Comparison of ENCODE assay signal across 24 cellular contexts in genomic region chr7:89988070-89988469, GRCh38.
"Had no signal": no experiment of that assay in that cellular context is flagged by ENCODE, and none has a peak within 500 bp of the region (broad histone marks: within the 10 kb centered on the region; RNA-seq: fewer than 3 reads in every experiment).

No MANE protein-coding gene starts in this region.

- DNase-seq: activated CD4-positive, alpha-beta memory T cell treated with anti-CD3 and anti-CD28 coated beads for 36 hours; activated CD4-positive, alpha-beta T cell treated with anti-CD3 and anti-CD28 coated beads, Interleukin-2, amount 10 ng/mL, durations not matched to agents 24 days and 14 days; activated CD4-positive, CD25-positive, alpha-beta regulatory T cell treated with anti-CD3 and anti-CD28 coated beads, Interleukin-2, amount 50 U/mL, for 72 hours; activated CD8-positive, alpha-beta memory T cell treated with anti-CD3 and anti-CD28 coated beads, Interleukin-2, amount 50 U/mL, for 4 hours; activated effector memory CD4-positive, alpha-beta T cell treated with anti-CD3 and anti-CD28 coated beads, Interleukin-2, amount 50 U/mL, for 16 hours; activated naive CD4-positive, alpha-beta T cell treated with anti-CD3 and anti-CD28 coated beads for 36 hours; activated naive CD8-positive, alpha-beta T cell treated with anti-CD3 and anti-CD28 coated beads, Interleukin-2, amount 10 ng/mL, durations not matched to agents 7 days and 5 days; activated T-cell treated with anti-CD3 and anti-CD28 coated beads, Interleukin-2, amount 50 U/mL, for 1 hour; caudate nucleus; cortex of kidney; left ventricle myocardium inferior; posterior cingulate gyrus; right lobe of liver; stimulated activated CD4-positive, alpha-beta T cell treated with anti-CD3 and anti-CD28 coated beads, Interleukin-4, amount 100 ng/mL, for 1 hour; stimulated activated naive CD8-positive, alpha-beta T cell treated with anti-CD3 and anti-CD28 coated beads, Interleukin-15, Interleukin-2, amounts not matched to agents 100 U/mL and 50 U/mL, for 24 hours; testis; transverse colon; WERI-Rb-1 had no signal

- H3K36me3 Mint-ChIP-seq: activated CD4-positive, alpha-beta memory T cell treated with anti-CD3 and anti-CD28 coated beads for 36 hours; activated naive CD8-positive, alpha-beta T cell treated with anti-CD3 and anti-CD28 coated beads, Interleukin-2, amount 10 ng/mL, durations not matched to agents 7 days and 5 days; brain had no signal

- H3K9me3 Mint-ChIP-seq: activated CD4-positive, alpha-beta memory T cell treated with anti-CD3 and anti-CD28 coated beads for 36 hours; activated CD4-positive, alpha-beta T cell treated with anti-CD3 and anti-CD28 coated beads, Interleukin-2, amount 10 ng/mL, durations not matched to agents 24 days and 14 days; activated naive CD8-positive, alpha-beta T cell treated with anti-CD3 and anti-CD28 coated beads, Interleukin-2, amount 10 ng/mL, durations not matched to agents 7 days and 5 days had no signal

- H3K4me1 Mint-ChIP-seq: activated CD4-positive, alpha-beta T cell treated with anti-CD3 and anti-CD28 coated beads, Interleukin-2, amount 10 ng/mL, durations not matched to agents 24 days and 14 days; activated naive CD8-positive, alpha-beta T cell treated with anti-CD3 and anti-CD28 coated beads, Interleukin-2, amount 10 ng/mL, durations not matched to agents 7 days and 5 days; brain; nephron had no signal

- H3K27ac ChIP-seq: ascending aorta, left ventricle myocardium inferior, right lobe of liver, testis, transverse colon, WERI-Rb-1 had no signal

- H3K36me3 ChIP-seq: ascending aorta, left ventricle myocardium inferior, right lobe of liver, transverse colon, WERI-Rb-1 had no signal

- H3K4me3 ChIP-seq: ascending aorta, left ventricle myocardium inferior, lung, right lobe of liver, testis, transverse colon had no signal

- H3K27ac Mint-ChIP-seq: activated CD4-positive, alpha-beta memory T cell treated with anti-CD3 and anti-CD28 coated beads for 36 hours; activated CD4-positive, alpha-beta T cell treated with anti-CD3 and anti-CD28 coated beads, Interleukin-2, amount 10 ng/mL, durations not matched to agents 24 days and 14 days; activated naive CD4-positive, alpha-beta T cell treated with anti-CD3 and anti-CD28 coated beads for 36 hours; activated naive CD8-positive, alpha-beta T cell treated with anti-CD3 and anti-CD28 coated beads, Interleukin-2, amount 10 ng/mL, durations not matched to agents 7 days and 5 days; activated T-helper 1 cell treated with anti-CD3 and anti-CD28 coated beads, Interleukin-12 subunit alpha, Interleukin-12 subunit beta, Interleukin-2, Interleukin-4 antibody, amounts not matched to agents 30 ng/mL and 10 ng/mL and 1 ng/mL, durations not matched to agents 14 hours and 24 hours and 36 hours; brain; nephron had no signal

- H3K27me3 ChIP-seq: ascending aorta, right lobe of liver, testis, transverse colon had no signal

- ATAC-seq: esophagus mucosa; right lobe of liver; stimulated activated naive CD8-positive, alpha-beta T cell treated with anti-CD3 and anti-CD28 coated beads, Interleukin-15, Interleukin-2, amounts not matched to agents 100 U/mL and 50 U/mL, for 24 hours had no signal

- H3K4me3 Mint-ChIP-seq: activated CD4-positive, alpha-beta memory T cell treated with anti-CD3 and anti-CD28 coated beads for 36 hours; activated CD4-positive, alpha-beta T cell treated with anti-CD3 and anti-CD28 coated beads, Interleukin-2, amount 10 ng/mL, durations not matched to agents 24 days and 14 days; activated naive CD4-positive, alpha-beta T cell treated with anti-CD3 and anti-CD28 coated beads for 36 hours; activated naive CD8-positive, alpha-beta T cell treated with anti-CD3 and anti-CD28 coated beads, Interleukin-2, amount 10 ng/mL, durations not matched to agents 7 days and 5 days; activated T-helper 1 cell treated with anti-CD3 and anti-CD28 coated beads, Interleukin-12 subunit alpha, Interleukin-12 subunit beta, Interleukin-2, Interleukin-4 antibody, amounts not matched to agents 30 ng/mL and 10 ng/mL and 1 ng/mL, durations not matched to agents 14 hours and 24 hours and 36 hours; brain; nephron had no signal

- H3K4me1 ChIP-seq: ascending aorta, left ventricle myocardium inferior, right lobe of liver, testis, transverse colon had no signal

- H3K9me3 ChIP-seq: ascending aorta, right lobe of liver, testis, transverse colon had no signal

- H3K27me3 Mint-ChIP-seq: activated CD4-positive, alpha-beta memory T cell treated with anti-CD3 and anti-CD28 coated beads for 36 hours; activated CD4-positive, alpha-beta T cell treated with anti-CD3 and anti-CD28 coated beads, Interleukin-2, amount 10 ng/mL, durations not matched to agents 24 days and 14 days; activated naive CD8-positive, alpha-beta T cell treated with anti-CD3 and anti-CD28 coated beads, Interleukin-2, amount 10 ng/mL, durations not matched to agents 7 days and 5 days had no signal
